Comparison of ENCODE assay signal across 17 cellular contexts in genomic region chr5:133861161-133861737, GRCh38.
DNase-seq lines count a peak whose midpoint lies in the region; ATAC-seq, FAIRE-seq and TF ChIP-seq lines count a peak whose summit lies in the region.
"Had no signal": no experiment of that assay in that cellular context is flagged by ENCODE, and none has a peak within 500 bp of the region (broad histone marks: within the 10 kb centered on the region; RNA-seq: fewer than 3 reads in every experiment).

No MANE protein-coding gene starts in this region.

- H3K9me3 ChIP-seq in body of pancreas: no peaks in the 10 kb centered on the region
- no peaks in the 10 kb centered on the region for H3K9me3 ChIP-seq in transverse colon
- H3K9me3 ChIP-seq: colonic mucosa, HAP-1, uterus had no signal

- H3K27me3 ChIP-seq in body of pancreas (no peaks in the 10 kb centered on the region), transverse colon (no peaks in the 10 kb centered on the region)
- H3K27me3 ChIP-seq: colonic mucosa, uterus had no signal

- H3K4me1 ChIP-seq in body of pancreas (no peaks in the 10 kb centered on the region), transverse colon (no peaks in the 10 kb centered on the region)
- H3K4me1 ChIP-seq: colonic mucosa, HAP-1, uterus had no signal

- DNase-seq in GM12892 (ENCODE audit: insufficient read length) (no peak), body of pancreas (peak in 1 of 4 donors; percentile 25), transverse colon (no peak)
- peak; percentile 18 to 25 for DNase-seq in stimulated activated CD8-positive, alpha-beta memory T cell treated with anti-CD3 and anti-CD28 coated beads, Interleukin-15, amount 100 ng/mL, for 48 hours (ENCODE audit: low read depth in 2 of 2)
- DNase-seq: activated gamma-delta T cell treated with Interleukin-2 at 50 U/mL for 16 hours, colonic mucosa, EL, kidney glomerular epithelial cell, midbrain, NCI-H2029, NCI-H446 treated with DMSO at 0.1 percent for 48 hours, uterus had no signal

- no peak for TF ChIP-seq EP300 in transverse colon (IDR thresholded peaks at IDR 0.05; ENCODE audit: low read depth)

- in situ Hi-C loops in transverse colon (cut with MboI; ENCODE audit: low pct_ligation_motif_present in 1 of 4, low pct_unique_long_range_greater_than_20kb in 1 of 4, low sequenced_read_pairs in 3 of 4): loop anchor here in 2 of 4 donors (25.0 kb wide), 3 partner anchors 424 to 749 kb away; no protein-coding TSS in a partner anchor

- H3K27ac ChIP-seq in body of pancreas (no peak overlapping the region), transverse colon (no peak overlapping the region)
- H3K27ac ChIP-seq: colonic mucosa, uterus had no signal

- ATAC-seq in HG02798 (IDR thresholded peaks at IDR 0.05; ENCODE audit: poor library complexity, unreplicated experiment) (peak; percentile 53), body of pancreas (peak; percentile 35), HG03442 (IDR thresholded peaks at IDR 0.05; ENCODE audit: unreplicated experiment) (no peak), HG02884 (IDR thresholded peaks at IDR 0.05; ENCODE audit: unreplicated experiment) (no peak)

- FAIRE-seq in GM12892 (lab: Jason Lieb, UNC): peak; percentile 66
- FAIRE-seq: endometrium had no signal

- TF ChIP-seq POLR2A in GM12892 (IDR thresholded peaks at IDR 0.05; ENCODE audit: low read depth, low read length) (no peak), body of pancreas (IDR thresholded peaks at IDR 0.05) (no peak), transverse colon (IDR thresholded peaks at IDR 0.05) (no peak)

- H3K36me3 ChIP-seq in body of pancreas (replicated peaks in 1 of 2; ENCODE audit: insufficient read depth in 1 of 2, low read depth in 2 of 2) (no peaks in the 10 kb centered on the region), transverse colon (no peaks in the 10 kb centered on the region)
- H3K36me3 ChIP-seq: colonic mucosa, HAP-1, uterus had no signal

- TF ChIP-seq CTCF in body of pancreas (IDR thresholded peaks at IDR 0.05) (no peak), transverse colon (IDR thresholded peaks at IDR 0.05) (no peak)

- 33 to 43% methylated on average over 6 to 9 of the region's 9 CpGs for WGBS in body of pancreas, 2 donors
- WGBS in transverse colon (ENCODE audit: low coverage in 1 of 2), 2 donors: 40 to 69% methylated on average over 1 to 9 of the region's 9 CpGs

- H3K4me3 ChIP-seq in body of pancreas (no peak overlapping the region), transverse colon (no peak overlapping the region)
- H3K4me3 ChIP-seq: colonic mucosa, HAP-1, uterus had no signal

- intact Hi-C loops in body of pancreas (cut with DNase I) (loop anchor here (10.0 kb wide), 2 partner anchors 436 to 746 kb away; no protein-coding TSS in a partner anchor), transverse colon (cut with DNase I; ENCODE audit: low total_unique reads) (no loop called here)

Comparison
In these comparisons a context has a peak if more than half of its experiments do, and no peak if none do; other contexts are left out.
1. DNase-seq: peak in stimulated activated CD8-positive, alpha-beta memory T cell treated with anti-CD3 and anti-CD28 coated beads, Interleukin-15, amount 100 ng/mL, for 48 hours (2 of 2); none in GM12892 (single experiment) and transverse colon (single experiment).
2. ATAC-seq: peak in HG02798 (single experiment) and body of pancreas (single experiment); none in HG03442 (single experiment) and HG02884 (single experiment).